Comparison of ENCODE assay signal across 1 cellular context in genomic region chr14:105065280-105066228, GRCh38.
TF ChIP-seq lines count a peak whose summit lies in the region.

Gene GPR132 (minus strand): TSS chr14:105065430. CDS start chr14:105055420, 10,010 bp downstream.

TF ChIP-seq in K562, 482 proteins besides CTCF, POLR2A, EP300 and RAD21 (continued from another document):
- no peak for TF ChIP-seq ZBTB17 (CRISPR knock-in tag; IDR thresholded peaks at IDR 0.05)
- no peak for TF ChIP-seq ZFPM2 (CRISPR knock-in tag; IDR thresholded peaks at IDR 0.05)
- no peak for TF ChIP-seq PURB (CRISPR knock-in tag; IDR thresholded peaks at IDR 0.05; ENCODE audit: low read depth)
- TF ChIP-seq NONO (IDR thresholded peaks at IDR 0.05; ENCODE audit: low read depth in 2 of 2, low read length in 1 of 2): no peak
- no peak for TF ChIP-seq NR2F6 (CRISPR knock-in tag; IDR thresholded peaks at IDR 0.05)
- TF ChIP-seq SMARCB1 (IDR thresholded peaks at IDR 0.05; ENCODE audit: insufficient read length, low read depth): no peak
- TF ChIP-seq, protein P1, sequence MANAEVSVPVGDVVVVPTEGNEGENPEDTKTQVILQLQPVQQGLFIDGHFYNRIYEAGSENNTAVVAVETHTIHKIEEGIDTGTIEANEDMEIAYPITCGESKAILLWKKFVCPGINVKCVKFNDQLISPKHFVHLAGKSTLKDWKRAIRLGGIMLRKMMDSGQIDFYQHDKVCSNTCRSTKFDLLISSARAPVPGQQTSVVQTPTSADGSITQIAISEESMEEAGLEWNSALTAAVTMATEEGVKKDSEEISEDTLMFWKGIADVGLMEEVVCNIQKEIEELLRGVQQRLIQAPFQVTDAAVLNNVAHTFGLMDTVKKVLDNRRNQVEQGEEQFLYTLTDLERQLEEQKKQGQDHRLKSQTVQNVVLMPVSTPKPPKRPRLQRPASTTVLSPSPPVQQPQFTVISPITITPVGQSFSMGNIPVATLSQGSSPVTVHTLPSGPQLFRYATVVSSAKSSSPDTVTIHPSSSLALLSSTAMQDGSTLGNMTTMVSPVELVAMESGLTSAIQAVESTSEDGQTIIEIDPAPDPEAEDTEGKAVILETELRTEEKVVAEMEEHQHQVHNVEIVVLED (CRISPR knock-in tag; IDR thresholded peaks at IDR 0.05): no peak
- no peak for TF ChIP-seq ZNF586 (CRISPR knock-in tag; conservative IDR thresholded peaks at IDR 0.05)
- TF ChIP-seq, protein P2, sequence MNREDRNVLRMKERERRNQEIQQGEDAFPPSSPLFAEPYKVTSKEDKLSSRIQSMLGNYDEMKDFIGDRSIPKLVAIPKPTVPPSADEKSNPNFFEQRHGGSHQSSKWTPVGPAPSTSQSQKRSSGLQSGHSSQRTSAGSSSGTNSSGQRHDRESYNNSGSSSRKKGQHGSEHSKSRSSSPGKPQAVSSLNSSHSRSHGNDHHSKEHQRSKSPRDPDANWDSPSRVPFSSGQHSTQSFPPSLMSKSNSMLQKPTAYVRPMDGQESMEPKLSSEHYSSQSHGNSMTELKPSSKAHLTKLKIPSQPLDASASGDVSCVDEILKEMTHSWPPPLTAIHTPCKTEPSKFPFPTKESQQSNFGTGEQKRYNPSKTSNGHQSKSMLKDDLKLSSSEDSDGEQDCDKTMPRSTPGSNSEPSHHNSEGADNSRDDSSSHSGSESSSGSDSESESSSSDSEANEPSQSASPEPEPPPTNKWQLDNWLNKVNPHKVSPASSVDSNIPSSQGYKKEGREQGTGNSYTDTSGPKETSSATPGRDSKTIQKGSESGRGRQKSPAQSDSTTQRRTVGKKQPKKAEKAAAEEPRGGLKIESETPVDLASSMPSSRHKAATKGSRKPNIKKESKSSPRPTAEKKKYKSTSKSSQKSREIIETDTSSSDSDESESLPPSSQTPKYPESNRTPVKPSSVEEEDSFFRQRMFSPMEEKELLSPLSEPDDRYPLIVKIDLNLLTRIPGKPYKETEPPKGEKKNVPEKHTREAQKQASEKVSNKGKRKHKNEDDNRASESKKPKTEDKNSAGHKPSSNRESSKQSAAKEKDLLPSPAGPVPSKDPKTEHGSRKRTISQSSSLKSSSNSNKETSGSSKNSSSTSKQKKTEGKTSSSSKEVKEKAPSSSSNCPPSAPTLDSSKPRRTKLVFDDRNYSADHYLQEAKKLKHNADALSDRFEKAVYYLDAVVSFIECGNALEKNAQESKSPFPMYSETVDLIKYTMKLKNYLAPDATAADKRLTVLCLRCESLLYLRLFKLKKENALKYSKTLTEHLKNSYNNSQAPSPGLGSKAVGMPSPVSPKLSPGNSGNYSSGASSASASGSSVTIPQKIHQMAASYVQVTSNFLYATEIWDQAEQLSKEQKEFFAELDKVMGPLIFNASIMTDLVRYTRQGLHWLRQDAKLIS (CRISPR knock-in tag; IDR thresholded peaks at IDR 0.05): no peak
- 0 out of 2 replicates have a peak, but pooled peaks have one; percentile 32 for TF ChIP-seq KAT7 (CRISPR knock-in tag; IDR thresholded peaks at IDR 0.05; ENCODE audit: borderline replicate concordance)
- peak; percentile 19; the same call in 1 of the 2 replicates for TF ChIP-seq ATF3 (IDR thresholded peaks at IDR 0.05)
- TF ChIP-seq ATF3 (CRISPR knock-in tag; conservative IDR thresholded peaks at IDR 0.05): no peak
- TF ChIP-seq TAF1 (IDR thresholded peaks at IDR 0.05; ENCODE audit: control insufficient read depth, extremely low read depth, insufficient read depth, low read length, severe bottlenecking): no peak
- TF ChIP-seq, protein P3, sequence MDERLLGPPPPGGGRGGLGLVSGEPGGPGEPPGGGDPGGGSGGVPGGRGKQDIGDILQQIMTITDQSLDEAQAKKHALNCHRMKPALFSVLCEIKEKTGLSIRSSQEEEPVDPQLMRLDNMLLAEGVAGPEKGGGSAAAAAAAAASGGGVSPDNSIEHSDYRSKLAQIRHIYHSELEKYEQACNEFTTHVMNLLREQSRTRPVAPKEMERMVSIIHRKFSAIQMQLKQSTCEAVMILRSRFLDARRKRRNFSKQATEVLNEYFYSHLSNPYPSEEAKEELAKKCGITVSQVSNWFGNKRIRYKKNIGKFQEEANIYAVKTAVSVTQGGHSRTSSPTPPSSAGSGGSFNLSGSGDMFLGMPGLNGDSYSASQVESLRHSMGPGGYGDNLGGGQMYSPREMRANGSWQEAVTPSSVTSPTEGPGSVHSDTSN (CRISPR knock-in tag; IDR thresholded peaks at IDR 0.05; ENCODE audit: low read depth): no peak
- TF ChIP-seq, protein P3 (tag; conservative IDR thresholded peaks at IDR 0.05; ENCODE audit: low read depth): no peak
- TF ChIP-seq, protein P4, sequence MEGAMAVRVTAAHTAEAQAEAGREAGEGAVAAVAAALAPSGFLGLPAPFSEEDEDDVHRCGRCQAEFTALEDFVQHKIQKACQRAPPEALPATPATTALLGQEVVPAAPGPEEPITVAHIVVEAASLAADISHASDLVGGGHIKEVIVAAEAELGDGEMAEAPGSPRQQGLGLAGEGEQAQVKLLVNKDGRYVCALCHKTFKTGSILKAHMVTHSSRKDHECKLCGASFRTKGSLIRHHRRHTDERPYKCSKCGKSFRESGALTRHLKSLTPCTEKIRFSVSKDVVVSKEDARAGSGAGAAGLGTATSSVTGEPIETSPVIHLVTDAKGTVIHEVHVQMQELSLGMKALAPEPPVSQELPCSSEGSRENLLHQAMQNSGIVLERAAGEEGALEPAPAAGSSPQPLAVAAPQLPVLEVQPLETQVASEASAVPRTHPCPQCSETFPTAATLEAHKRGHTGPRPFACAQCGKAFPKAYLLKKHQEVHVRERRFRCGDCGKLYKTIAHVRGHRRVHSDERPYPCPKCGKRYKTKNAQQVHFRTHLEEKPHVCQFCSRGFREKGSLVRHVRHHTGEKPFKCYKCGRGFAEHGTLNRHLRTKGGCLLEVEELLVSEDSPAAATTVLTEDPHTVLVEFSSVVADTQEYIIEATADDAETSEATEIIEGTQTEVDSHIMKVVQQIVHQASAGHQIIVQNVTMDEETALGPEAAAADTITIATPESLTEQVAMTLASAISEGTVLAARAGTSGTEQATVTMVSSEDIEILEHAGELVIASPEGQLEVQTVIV (CRISPR knock-in tag; IDR thresholded peaks at IDR 0.05; ENCODE audit: borderline replicate concordance): no peak
- TF ChIP-seq ATF7 (IDR thresholded peaks at IDR 0.05): no peak
- TF ChIP-seq CREM (IDR thresholded peaks at IDR 0.05; ENCODE audit: low read depth): peak; percentile 52
- TF ChIP-seq COPS2 (conservative IDR thresholded peaks at IDR 0.05): no peak
- TF ChIP-seq KLF1 (tag; IDR thresholded peaks at IDR 0.05): no peak
- TF ChIP-seq, protein P5, sequence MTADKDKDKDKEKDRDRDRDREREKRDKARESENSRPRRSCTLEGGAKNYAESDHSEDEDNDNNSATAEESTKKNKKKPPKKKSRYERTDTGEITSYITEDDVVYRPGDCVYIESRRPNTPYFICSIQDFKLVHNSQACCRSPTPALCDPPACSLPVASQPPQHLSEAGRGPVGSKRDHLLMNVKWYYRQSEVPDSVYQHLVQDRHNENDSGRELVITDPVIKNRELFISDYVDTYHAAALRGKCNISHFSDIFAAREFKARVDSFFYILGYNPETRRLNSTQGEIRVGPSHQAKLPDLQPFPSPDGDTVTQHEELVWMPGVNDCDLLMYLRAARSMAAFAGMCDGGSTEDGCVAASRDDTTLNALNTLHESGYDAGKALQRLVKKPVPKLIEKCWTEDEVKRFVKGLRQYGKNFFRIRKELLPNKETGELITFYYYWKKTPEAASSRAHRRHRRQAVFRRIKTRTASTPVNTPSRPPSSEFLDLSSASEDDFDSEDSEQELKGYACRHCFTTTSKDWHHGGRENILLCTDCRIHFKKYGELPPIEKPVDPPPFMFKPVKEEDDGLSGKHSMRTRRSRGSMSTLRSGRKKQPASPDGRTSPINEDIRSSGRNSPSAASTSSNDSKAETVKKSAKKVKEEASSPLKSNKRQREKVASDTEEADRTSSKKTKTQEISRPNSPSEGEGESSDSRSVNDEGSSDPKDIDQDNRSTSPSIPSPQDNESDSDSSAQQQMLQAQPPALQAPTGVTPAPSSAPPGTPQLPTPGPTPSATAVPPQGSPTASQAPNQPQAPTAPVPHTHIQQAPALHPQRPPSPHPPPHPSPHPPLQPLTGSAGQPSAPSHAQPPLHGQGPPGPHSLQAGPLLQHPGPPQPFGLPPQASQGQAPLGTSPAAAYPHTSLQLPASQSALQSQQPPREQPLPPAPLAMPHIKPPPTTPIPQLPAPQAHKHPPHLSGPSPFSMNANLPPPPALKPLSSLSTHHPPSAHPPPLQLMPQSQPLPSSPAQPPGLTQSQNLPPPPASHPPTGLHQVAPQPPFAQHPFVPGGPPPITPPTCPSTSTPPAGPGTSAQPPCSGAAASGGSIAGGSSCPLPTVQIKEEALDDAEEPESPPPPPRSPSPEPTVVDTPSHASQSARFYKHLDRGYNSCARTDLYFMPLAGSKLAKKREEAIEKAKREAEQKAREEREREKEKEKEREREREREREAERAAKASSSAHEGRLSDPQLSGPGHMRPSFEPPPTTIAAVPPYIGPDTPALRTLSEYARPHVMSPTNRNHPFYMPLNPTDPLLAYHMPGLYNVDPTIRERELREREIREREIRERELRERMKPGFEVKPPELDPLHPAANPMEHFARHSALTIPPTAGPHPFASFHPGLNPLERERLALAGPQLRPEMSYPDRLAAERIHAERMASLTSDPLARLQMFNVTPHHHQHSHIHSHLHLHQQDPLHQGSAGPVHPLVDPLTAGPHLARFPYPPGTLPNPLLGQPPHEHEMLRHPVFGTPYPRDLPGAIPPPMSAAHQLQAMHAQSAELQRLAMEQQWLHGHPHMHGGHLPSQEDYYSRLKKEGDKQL (CRISPR knock-in tag; IDR thresholded peaks at IDR 0.05; ENCODE audit: borderline replicate concordance): no peak
- TF ChIP-seq, protein P6, sequence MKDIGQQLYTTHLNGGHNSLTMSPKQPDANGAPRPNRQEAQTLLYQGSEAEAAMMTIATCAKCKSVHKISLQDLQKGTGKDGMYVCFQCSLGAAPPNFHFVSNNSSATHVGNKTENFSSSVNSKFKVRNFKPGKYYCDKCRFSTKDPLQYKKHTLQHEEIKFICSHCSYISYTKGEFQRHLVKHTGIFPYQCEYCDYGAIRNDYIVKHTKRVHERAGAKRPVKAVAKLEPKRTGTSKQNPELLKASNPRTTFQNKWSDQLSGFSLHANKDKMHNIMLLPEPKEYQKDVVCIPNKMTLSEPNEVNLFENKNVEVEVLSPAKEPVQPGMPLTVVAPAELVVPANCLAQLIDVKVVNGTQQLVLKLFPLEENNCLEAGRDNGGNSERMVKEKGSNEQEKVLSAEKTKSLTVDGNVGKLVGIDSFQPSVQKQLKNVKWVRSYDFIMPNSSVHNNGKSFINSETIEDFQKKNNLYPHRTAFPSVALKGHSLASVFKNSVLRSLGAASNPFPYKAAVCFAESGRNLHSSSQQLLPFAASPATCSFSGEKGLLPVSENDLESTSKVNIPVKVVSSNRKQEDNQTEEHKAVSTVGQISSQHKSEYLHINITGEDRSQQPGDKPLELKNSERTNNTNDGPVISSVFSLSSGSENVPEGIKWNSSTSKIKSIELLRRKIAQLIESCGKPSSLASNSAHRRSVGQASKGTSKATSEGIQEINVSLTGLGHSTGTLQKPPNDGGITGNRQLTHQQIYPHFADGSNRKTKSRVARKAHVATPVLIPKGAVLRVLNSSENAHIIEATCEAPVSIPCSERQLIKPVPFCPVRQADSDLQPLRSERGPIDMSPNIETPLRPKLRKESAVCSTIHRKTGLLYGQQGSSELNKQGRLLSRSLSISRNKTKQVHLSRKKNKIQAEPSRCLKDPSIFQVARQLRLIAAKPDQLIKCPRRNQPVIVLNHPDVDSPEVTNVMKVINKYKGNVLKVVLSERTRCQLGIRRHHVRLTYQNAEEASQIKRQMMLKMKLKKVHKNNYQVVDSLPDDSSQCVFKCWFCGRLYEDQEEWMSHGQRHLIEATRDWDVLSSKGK (CRISPR knock-in tag; IDR thresholded peaks at IDR 0.05): no peak
- TF ChIP-seq NCOA4 (IDR thresholded peaks at IDR 0.05; ENCODE audit: partially characterized antibody): no peak
- TF ChIP-seq SMARCE1 (IDR thresholded peaks at IDR 0.05): no peak
- no peak for TF ChIP-seq GTF2A2 (tag; IDR thresholded peaks at IDR 0.05)
